13 cellular contexts compared by ENCODE assay signal in genomic region chr17:80694992-80695912, GRCh38.
DNase-seq lines count a peak whose midpoint lies in the region; ATAC-seq and TF ChIP-seq lines count a peak whose summit lies in the region.
"Had no signal": no experiment of that assay in that cellular context is flagged by ENCODE, and none has a peak within 500 bp of the region (broad histone marks: within the 10 kb centered on the region; RNA-seq: fewer than 3 reads in every experiment).

No MANE protein-coding gene starts in this region.

- no peak overlapping the region for H3K4me3 ChIP-seq in epithelial cell of esophagus (ENCODE audit: low read length)
- H3K4me3 ChIP-seq: MG63, SK-N-MC had no signal

- H3K27me3 Mint-ChIP-seq in activated T-cell treated with anti-CD3 and anti-CD28 coated beads, Interleukin-2, amount 50 U/mL, for 24 hours: no peaks in the 10 kb centered on the region
- H3K27me3 Mint-ChIP-seq in progenitor cell of endocrine pancreas: no peaks in the 10 kb centered on the region

- no peak overlapping the region for H3K4me3 Mint-ChIP-seq in activated T-cell treated with anti-CD3 and anti-CD28 coated beads, Interleukin-2, amount 50 U/mL, for 24 hours
- no peak overlapping the region for H3K4me3 Mint-ChIP-seq in progenitor cell of endocrine pancreas (ENCODE audit: low read depth)
- H3K4me3 Mint-ChIP-seq: HFFc6 had no signal

- H3K9me3 Mint-ChIP-seq in activated T-cell treated with anti-CD3 and anti-CD28 coated beads, Interleukin-2, amount 50 U/mL, for 24 hours: peaks cover 4% of the 10 kb centered on the region
- peaks cover 6% of the 10 kb centered on the region for H3K9me3 Mint-ChIP-seq in progenitor cell of endocrine pancreas (ENCODE audit: low read depth)

- H3K36me3 Mint-ChIP-seq in activated T-cell treated with anti-CD3 and anti-CD28 coated beads, Interleukin-2, amount 50 U/mL, for 24 hours (ENCODE audit: low read depth): peaks cover 14% of the 10 kb centered on the region
- peaks cover 5% of the 10 kb centered on the region for H3K36me3 Mint-ChIP-seq in progenitor cell of endocrine pancreas (ENCODE audit: insufficient read depth)

- no peak for DNase-seq in activated T-cell treated with anti-CD3 and anti-CD28 coated beads, Interleukin-2, amount 50 U/mL, for 24 hours
- DNase-seq in activated T-cell treated with anti-CD3 and anti-CD28 coated beads, Interleukin-2, amount 50 U/mL, for 1 hour: no peak
- DNase-seq in epithelial cell of esophagus (ENCODE audit: low read depth) (peak; percentile 18), progenitor cell of endocrine pancreas (ENCODE audit: low spot score, unreplicated experiment) (no peak), posterior cingulate gyrus (no peak), HK-2 (ENCODE audit: unreplicated experiment) (no peak)
- DNase-seq: HFFc6, islet precursor cell, MG63, NCI-H446 treated with DMSO at 0.1 percent for 48 hours had no signal

- H3K4me1 Mint-ChIP-seq in activated T-cell treated with anti-CD3 and anti-CD28 coated beads, Interleukin-2, amount 50 U/mL, for 24 hours (ENCODE audit: low read depth): peaks cover 62% of the 10 kb centered on the region
- peaks cover 36% of the 10 kb centered on the region for H3K4me1 Mint-ChIP-seq in progenitor cell of endocrine pancreas (ENCODE audit: low read depth)

- peak overlapping the region; percentile 55 for H3K27ac Mint-ChIP-seq in activated T-cell treated with anti-CD3 and anti-CD28 coated beads, Interleukin-2, amount 50 U/mL, for 24 hours
- H3K27ac Mint-ChIP-seq in progenitor cell of endocrine pancreas: peak overlapping the region; percentile 82
- H3K27ac Mint-ChIP-seq: HFFc6 had no signal

- ATAC-seq in SK-N-SH treated with all-trans-retinoic acid at 6 μM for 48 hours (peak; percentile 10; the same call in 2 of the 3 replicates), HG03439 (IDR thresholded peaks at IDR 0.05; ENCODE audit: unreplicated experiment) (no peak)

- intact Hi-C loops in posterior cingulate gyrus (cut with DNase I): no loop called here

- TF ChIP-seq CTCF in epithelial cell of esophagus (IDR thresholded peaks at IDR 0.05; ENCODE audit: insufficient read depth, low read depth, low read length, missing control alignments): no peak
- no peak for TF ChIP-seq CTCF in progenitor cell of endocrine pancreas (IDR thresholded peaks at IDR 0.05; ENCODE audit: unreplicated experiment)

TF ChIP-seq in SK-N-SH treated with all-trans-retinoic acid at 6 μM for 48 hours, 23 proteins besides CTCF, POLR2A, EP300 and RAD21:
- no peak for TF ChIP-seq TSHZ2 (CRISPR knock-in tag; IDR thresholded peaks at IDR 0.05)
- TF ChIP-seq POU6F1 (CRISPR knock-in tag; IDR thresholded peaks at IDR 0.05; ENCODE audit: borderline replicate concordance, low read depth): no peak
- TF ChIP-seq PATZ1 (CRISPR knock-in tag; IDR thresholded peaks at IDR 0.05; ENCODE audit: borderline replicate concordance): no peak
- TF ChIP-seq PPARA (CRISPR knock-in tag; IDR thresholded peaks at IDR 0.05; ENCODE audit: borderline replicate concordance): no peak
- no peak for TF ChIP-seq CREB5 (CRISPR knock-in tag; IDR thresholded peaks at IDR 0.05; ENCODE audit: low read depth)
- TF ChIP-seq ESRRG (CRISPR knock-in tag; IDR thresholded peaks at IDR 0.05): no peak
- TF ChIP-seq ZC3H10 (CRISPR knock-in tag; IDR thresholded peaks at IDR 0.05): no peak
- TF ChIP-seq RARB (CRISPR knock-in tag; IDR thresholded peaks at IDR 0.05): no peak
- no peak for TF ChIP-seq CSDC2 (CRISPR knock-in tag; IDR thresholded peaks at IDR 0.05)
- no peak for TF ChIP-seq OSR1 (CRISPR knock-in tag; IDR thresholded peaks at IDR 0.05)
